Comparison of ENCODE assay signal across 15 cellular contexts in the genomic region with DNA sequence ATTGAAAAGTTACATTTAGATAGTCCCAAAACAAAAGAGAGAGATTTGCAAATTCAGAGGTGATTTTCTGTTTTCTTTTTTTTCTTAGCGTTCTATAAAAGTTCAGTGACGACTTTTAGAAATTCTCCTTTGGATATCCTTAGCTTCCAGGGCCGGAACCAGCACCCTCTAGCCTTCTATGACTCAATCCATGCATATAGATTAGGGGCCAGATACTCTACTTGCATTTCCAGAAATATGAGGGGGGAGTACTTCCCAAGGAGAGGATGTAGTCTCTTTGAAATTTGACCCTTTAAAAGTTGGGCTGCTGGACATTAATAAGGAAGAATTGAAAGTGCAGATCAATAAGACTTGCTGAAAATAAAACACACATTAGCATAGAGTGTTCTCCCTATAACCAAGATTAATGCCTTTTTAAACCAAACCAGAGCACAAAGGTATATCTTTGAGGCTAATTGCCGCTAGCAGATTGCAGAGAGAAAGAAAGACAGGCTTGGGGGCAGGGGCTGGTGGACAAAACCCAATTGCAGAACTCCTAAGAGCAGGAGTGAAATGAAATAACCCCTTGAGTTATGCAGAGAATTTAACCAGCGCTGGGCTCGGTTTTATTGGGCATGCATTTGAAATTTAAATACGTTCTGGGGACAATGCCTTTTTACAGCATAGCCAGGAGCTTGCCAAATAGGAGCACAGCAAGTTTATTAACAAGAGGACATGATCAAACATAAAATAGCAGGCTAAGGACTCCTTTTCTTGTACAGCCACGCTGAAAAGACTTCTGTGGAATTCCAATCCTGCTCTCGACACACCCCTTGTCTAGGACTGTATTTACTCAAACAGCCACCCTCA.
DNase-seq lines count a peak whose midpoint lies in the region; ATAC-seq and TF ChIP-seq lines count a peak whose summit lies in the region.
"Had no signal": no experiment of that assay in that cellular context is flagged by ENCODE, and none has a peak within 500 bp of the region (broad histone marks: within the 10 kb centered on the region; RNA-seq: fewer than 3 reads in every experiment).

No MANE protein-coding gene starts in this region.

- intact Hi-C loops in Panc1 (cut with micrococcal nuclease; ENCODE audit: unreplicated experiment) = no loop called here

- peak; percentile 86 for ATAC-seq in Panc1
- ATAC-seq in esophagus mucosa = peak; percentile 48
- ATAC-seq: stimulated activated effector memory CD8-positive, alpha-beta T cell treated with anti-CD3 and anti-CD28 coated beads, Interleukin-12 subunit alpha, Interleukin-12 subunit beta, amount 100 ng/mL, for 72 hours had no signal

- H3K27ac Mint-ChIP-seq in progenitor cell of endocrine pancreas = peak overlapping the region; percentile 82
- H3K27ac Mint-ChIP-seq: activated CD4-positive, alpha-beta memory T cell treated with anti-CD3 and anti-CD28 coated beads for 36 hours; stimulated activated effector memory CD8-positive, alpha-beta T cell treated with anti-CD3 and anti-CD28 coated beads, Interleukin-12 subunit alpha, Interleukin-12 subunit beta, amount 100 ng/mL, for 72 hours had no signal

- H3K9ac ChIP-seq in ES-I3 (ENCODE audit: low read depth, low read length) = peak overlapping the region; percentile 8; the same call in 1 of the 2 replicates

- H3K27me3 ChIP-seq in Panc1 (ENCODE audit: control insufficient read depth, insufficient read depth, low read length) = no peaks in the 10 kb centered on the region

- no TSS peak for BruUV-seq in Panc1 (replicated peaks; lab: Mats Ljungman, UMichigan)

- CTCF ChIA-PET in Panc1 (lab: Charles Lee) = no interaction called here

- POLR2A ChIA-PET in Panc1 (lab: Charles Lee) = no interaction called here

- no peaks in the 10 kb centered on the region for H3K36me3 ChIP-seq in ES-I3 (ENCODE audit: insufficient read depth, low read length)
- H3K36me3 ChIP-seq in Panc1 (ENCODE audit: control insufficient read depth, insufficient read depth, low read length) = no peaks in the 10 kb centered on the region
- H3K36me3 ChIP-seq: spleen had no signal

- DNase-seq in Panc1 (ENCODE audit: low read depth, low spot score) (no peak), progenitor cell of endocrine pancreas (ENCODE audit: low spot score, unreplicated experiment) (no peak), SKM-1 treated with dmso at 0.1 percent for 144 hours (lab: John Stamatoyannopoulos, UW; ENCODE audit: unreplicated experiment) (no peak), KBM-7 (no peak), OCI-M2 (lab: John Stamatoyannopoulos, UW; ENCODE audit: unreplicated experiment) (no peak), NCI-H2196 (lab: John Stamatoyannopoulos, UW; ENCODE audit: unreplicated experiment) (no peak)
- DNase-seq: activated CD4-positive, alpha-beta memory T cell treated with anti-CD3 and anti-CD28 coated beads for 36 hours; DND-41; midbrain; NCI-H187 treated with DMSO at 0.1 percent for 48 hours; RPMI8226; spleen had no signal

- H3K4me1 ChIP-seq in ES-I3 (ENCODE audit: insufficient read depth, low read length) = peaks cover 14% of the 10 kb centered on the region
- peaks cover 10% of the 10 kb centered on the region for H3K4me1 ChIP-seq in Panc1 (ENCODE audit: control insufficient read depth, insufficient read depth, low read length)
- H3K4me1 ChIP-seq: spleen had no signal

- H3K27me3 Mint-ChIP-seq in progenitor cell of endocrine pancreas = no peaks in the 10 kb centered on the region

- in situ Hi-C loops in Panc1 (cut with HindIII; ENCODE audit: low pct_unique_long_range_greater_than_20kb, low sequenced_read_pairs) (no loop called here), KBM-7 (cut with MboI; ENCODE audit: low pct_unique_long_range_greater_than_20kb, low sequenced_read_pairs) (no loop called here)

- TF ChIP-seq CTCF in Panc1 (IDR thresholded peaks at IDR 0.05) = no peak
- no peak for TF ChIP-seq CTCF in progenitor cell of endocrine pancreas (IDR thresholded peaks at IDR 0.05; ENCODE audit: unreplicated experiment)

- H3K9me3 Mint-ChIP-seq in progenitor cell of endocrine pancreas (ENCODE audit: low read depth) = no peaks in the 10 kb centered on the region
- H3K9me3 Mint-ChIP-seq: activated CD4-positive, alpha-beta memory T cell treated with anti-CD3 and anti-CD28 coated beads for 36 hours; stimulated activated effector memory CD8-positive, alpha-beta T cell treated with anti-CD3 and anti-CD28 coated beads, Interleukin-12 subunit alpha, Interleukin-12 subunit beta, amount 100 ng/mL, for 72 hours had no signal

- H3K9me3 ChIP-seq in ES-I3 (ENCODE audit: control insufficient read depth, insufficient read depth, low read length) (no peaks in the 10 kb centered on the region), Panc1 (ENCODE audit: control insufficient read depth, insufficient read depth, low read depth, low read length) (no peaks in the 10 kb centered on the region)
- H3K9me3 ChIP-seq: spleen had no signal

- peak overlapping the region; percentile 25 for H3K4me3 Mint-ChIP-seq in progenitor cell of endocrine pancreas (ENCODE audit: low read depth)
- H3K4me3 Mint-ChIP-seq: activated CD4-positive, alpha-beta memory T cell treated with anti-CD3 and anti-CD28 coated beads for 36 hours; stimulated activated effector memory CD8-positive, alpha-beta T cell treated with anti-CD3 and anti-CD28 coated beads, Interleukin-12 subunit alpha, Interleukin-12 subunit beta, amount 100 ng/mL, for 72 hours had no signal

- H3K4me1 Mint-ChIP-seq in progenitor cell of endocrine pancreas (ENCODE audit: low read depth) = peaks cover 42% of the 10 kb centered on the region
- H3K4me1 Mint-ChIP-seq: stimulated activated effector memory CD8-positive, alpha-beta T cell treated with anti-CD3 and anti-CD28 coated beads, Interleukin-12 subunit alpha, Interleukin-12 subunit beta, amount 100 ng/mL, for 72 hours had no signal

- no peaks in the 10 kb centered on the region for H3K36me3 Mint-ChIP-seq in progenitor cell of endocrine pancreas (ENCODE audit: insufficient read depth)
- H3K36me3 Mint-ChIP-seq: activated CD4-positive, alpha-beta memory T cell treated with anti-CD3 and anti-CD28 coated beads for 36 hours; stimulated activated effector memory CD8-positive, alpha-beta T cell treated with anti-CD3 and anti-CD28 coated beads, Interleukin-12 subunit alpha, Interleukin-12 subunit beta, amount 100 ng/mL, for 72 hours had no signal

- peak overlapping the region; percentile 68 for H3K27ac ChIP-seq in Panc1 (ENCODE audit: low read length)
- H3K27ac ChIP-seq: spleen had no signal

- no peak overlapping the region for H3K4me3 ChIP-seq in Panc1 (ENCODE audit: low read depth in 2 of 2, low read length in 2 of 2)
- H3K4me3 ChIP-seq: spleen had no signal
